10 cellular contexts compared by ENCODE assay signal in the genomic region with DNA sequence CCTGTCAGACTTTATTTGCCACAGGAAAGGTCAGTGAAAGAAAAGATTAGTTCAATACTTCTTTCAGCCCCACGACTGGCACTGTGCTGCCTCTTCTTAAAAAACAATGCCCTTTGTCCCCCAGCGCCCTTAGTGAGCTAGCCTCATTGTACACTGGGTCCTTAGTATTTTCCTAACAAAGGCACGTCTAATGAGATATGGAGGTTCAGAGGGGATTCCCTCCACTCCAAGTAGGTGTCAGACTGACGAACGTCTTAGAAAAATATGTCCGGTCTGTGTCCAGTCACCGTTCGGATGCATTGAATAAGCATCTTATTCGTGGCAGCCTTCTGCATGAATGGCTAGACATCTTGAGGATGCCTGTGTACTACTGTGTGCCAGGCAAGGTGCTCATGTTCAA. TPM values are rescaled to one million over a fixed set of nuclear protein-coding genes. Genes with fewer than 3 reads are reported as not detected.
A peak's percentile ranks its signal among the peaks of the same experiment; 100 is the strongest.
DNase-seq lines count a peak whose midpoint lies in the region; ATAC-seq and TF ChIP-seq lines count a peak whose summit lies in the region.
"Had no signal": no experiment of that assay in that cellular context is flagged by ENCODE, and none has a peak within 500 bp of the region (broad histone marks: within the 10 kb centered on the region; RNA-seq: fewer than 3 reads in every experiment).

No MANE protein-coding gene starts in this region.

- ATAC-seq in HG02840 (IDR thresholded peaks at IDR 0.05; ENCODE audit: low FRiP score, unreplicated experiment), result no peak

- 47 to 50% methylated on average over 9 of the region's 9 CpGs for WGBS in esophagus, 2 donors
- WGBS in prostate gland, result 34% methylated on average over 9 of the region's 9 CpGs

- H3K27me3 ChIP-seq in esophagus (ENCODE audit: control insufficient read depth in 1 of 2, insufficient read depth in 2 of 2, low read length in 2 of 2), result no peaks in the 10 kb centered on the region
- no peaks in the 10 kb centered on the region for H3K27me3 ChIP-seq in prostate gland (replicated peaks; ENCODE audit: insufficient read depth)
- H3K27me3 ChIP-seq: neutrophil had no signal

- no peak for TF ChIP-seq POLR2A in prostate gland (IDR thresholded peaks at IDR 0.05)

- H3K27ac ChIP-seq in esophagus (ENCODE audit: low read depth in 2 of 2, low read length in 1 of 2) (no peak overlapping the region), prostate gland (no peak overlapping the region)

- DNase-seq in RPMI7951 (ENCODE audit: low read depth) (peak; percentile 24), prostate gland (ENCODE audit: low spot score) (no peak), NCI-H1436 treated with DMSO at 0.1 percent for 48 hours (lab: John Stamatoyannopoulos, UW) (no peak), T1000 (lab: John Stamatoyannopoulos, UW) (no peak), GOT3 (lab: John Stamatoyannopoulos, UW) (no peak)
- DNase-seq: MV-4-11 had no signal

- no peak for TF ChIP-seq CTCF in prostate gland (IDR thresholded peaks at IDR 0.05)

- H3K4me3 ChIP-seq in GM08714 (ENCODE audit: low read length) (peak overlapping the region; percentile 90), esophagus (ENCODE audit: low read depth in 1 of 2, low read length in 2 of 2) (peak overlapping the region; percentile 78 to 87), prostate gland (peak overlapping the region; percentile 86 to 94)

- H3K9me3 ChIP-seq in esophagus (ENCODE audit: control insufficient read depth in 2 of 2, insufficient read depth in 1 of 2, low read depth in 1 of 2, low read length in 1 of 2), result no peaks in the 10 kb centered on the region
- H3K9me3 ChIP-seq in prostate gland, result no peaks in the 10 kb centered on the region
- H3K9me3 ChIP-seq: neutrophil had no signal

- no peaks in the 10 kb centered on the region for H3K36me3 ChIP-seq in esophagus (ENCODE audit: control insufficient read depth in 2 of 2, insufficient read depth in 2 of 2, low read length in 1 of 2)
- H3K36me3 ChIP-seq in prostate gland, result no peaks in the 10 kb centered on the region
- H3K36me3 ChIP-seq: neutrophil had no signal

- intact Hi-C loops in prostate gland (cut with DNase I), result no loop called here

- H3K4me1 ChIP-seq in esophagus (ENCODE audit: control insufficient read depth in 2 of 2, insufficient read depth in 2 of 2, low read length in 1 of 2) (peaks cover 0 to 8% of the 10 kb centered on the region in 2 donors), prostate gland (replicated peaks) (peaks cover 3% of the 10 kb centered on the region)

RNA-seq across cellular contexts. Expression of a gene that starts 1.1 kb away (rescaled TPM):
- total RNA-seq in RPMI7951 (2014; rRNA removed; shearing (Covaris generic)), result 22.8 and 31.6 TPM in 2 replicates
- 1 to 10 TPM; 3.4 to 9.2 TPM for polyA plus RNA-seq in esophagus
- total RNA-seq in prostate gland, result 10 to 100 TPM; 25.8 to 71.0 TPM

RNA-seq across cellular contexts. Expression of a gene that starts 36.2 kb away (rescaled TPM):
- total RNA-seq in RPMI7951 (2014; rRNA removed; shearing (Covaris generic)), result 129 and 158 TPM in 2 replicates
- 10 to 100 TPM; 65.3 to 74.8 TPM for polyA plus RNA-seq in esophagus
- total RNA-seq in prostate gland, result 100 to 1,000 TPM; 101 to 152 TPM
